ENCODE assay signal across 16 cellular contexts in the genomic region with DNA sequence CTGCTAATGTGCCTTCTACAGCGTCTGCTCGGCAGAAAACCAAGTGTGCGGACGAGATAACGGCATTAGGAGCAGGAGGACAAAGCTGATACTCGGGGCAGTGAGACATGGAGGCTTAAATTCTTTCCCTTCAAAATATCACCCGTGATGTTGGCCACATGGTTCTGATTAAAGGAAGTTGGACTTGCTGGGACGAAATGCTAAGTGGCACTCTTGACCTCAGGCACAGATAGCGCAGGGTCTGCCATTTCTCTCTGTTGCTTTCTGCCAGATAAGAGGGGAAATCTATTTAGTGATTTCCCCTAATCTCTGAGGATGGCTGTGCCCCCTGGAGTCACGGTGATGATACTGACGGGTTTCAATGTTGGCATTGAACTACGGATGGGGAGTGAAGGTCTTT.
DNase-seq lines count a peak whose midpoint lies in the region; ATAC-seq, FAIRE-seq and TF ChIP-seq lines count a peak whose summit lies in the region.
"Had no signal": no experiment of that assay in that cellular context is flagged by ENCODE, and none has a peak within 500 bp of the region (broad histone marks: within the 10 kb centered on the region; RNA-seq: fewer than 3 reads in every experiment).

No MANE protein-coding gene starts in this region.

- no peak overlapping the region for H3K27ac ChIP-seq in K562 (ENCODE audit: extremely low read depth, low read depth, low read length)
- H3K27ac ChIP-seq in mesendoderm (ENCODE audit: low read depth, low read length): no peak overlapping the region

- no peaks in the 10 kb centered on the region for H3K4me1 Mint-ChIP-seq in WTC11
- H3K4me1 Mint-ChIP-seq: B cell; CD4-positive, CD25-positive, alpha-beta regulatory T cell; CD8-positive, alpha-beta memory T cell had no signal

- H3K4me3 Mint-ChIP-seq in WTC11: no peak overlapping the region
- H3K4me3 Mint-ChIP-seq: B cell; CD4-positive, CD25-positive, alpha-beta regulatory T cell; CD8-positive, alpha-beta memory T cell had no signal

- H3K4ac ChIP-seq in mesendoderm (ENCODE audit: low read depth, low read length): no peak overlapping the region

- TF ChIP-seq CTCF in BE2C (IDR thresholded peaks at IDR 0.05; ENCODE audit: low read depth, low read length) (peak; percentile 54), K562 (IDR thresholded peaks at IDR 0.05 in 2 of 3, conservative IDR thresholded peaks at IDR 0.05 in 1 of 3; ENCODE audit: insufficient read depth in 2 of 3, low read depth in 1 of 3, low read length in 3 of 3) (no peak), WTC11 (IDR thresholded peaks at IDR 0.05) (no peak), D721Med (IDR thresholded peaks at IDR 0.05; ENCODE audit: insufficient read depth, missing control alignments) (no peak)

- no peak overlapping the region for H2AK5ac ChIP-seq in mesendoderm (ENCODE audit: low read length)

- no peak overlapping the region for H2AFZ ChIP-seq in K562 (ENCODE audit: low read depth, low read length)

- H2BK120ac ChIP-seq in mesendoderm (ENCODE audit: low read depth, low read length): no peak overlapping the region

- H3K9ac ChIP-seq in K562 (ENCODE audit: insufficient read depth in 1 of 2, low read depth in 2 of 2, low read length in 2 of 2): no peak overlapping the region
- H3K9ac ChIP-seq in mesendoderm (ENCODE audit: low read length): no peak overlapping the region

- peaks cover 48% of the 10 kb centered on the region for H3K4me1 ChIP-seq in BE2C
- no peaks in the 10 kb centered on the region for H3K4me1 ChIP-seq in K562 (replicated peaks in 1 of 2; ENCODE audit: control insufficient read depth in 2 of 2, insufficient read depth in 2 of 2, low read length in 2 of 2)
- no peaks in the 10 kb centered on the region for H3K4me1 ChIP-seq in mesendoderm (ENCODE audit: control insufficient read depth, low read depth, low read length)
- H3K4me1 ChIP-seq: HAP-1 had no signal

- FAIRE-seq in K562 (lab: Jason Lieb, UNC) (no peak), D721Med (lab: Jason Lieb, UNC) (no peak)
- FAIRE-seq: G401.6, GM12891, GM19239, HepG2 had no signal

- H3K27me3 Mint-ChIP-seq in WTC11 (ENCODE audit: low read depth): peaks cover 7% of the 10 kb centered on the region
- H3K27me3 Mint-ChIP-seq: B cell; CD4-positive, CD25-positive, alpha-beta regulatory T cell had no signal

- TF ChIP-seq EP300 in K562 (IDR thresholded peaks at IDR 0.05; ENCODE audit: low read length): no peak

- intact Hi-C loops in K562 (cut with micrococcal nuclease): no loop called here

- H3K36me3 ChIP-seq in BE2C (no peaks in the 10 kb centered on the region), K562 (ENCODE audit: control insufficient read depth, insufficient read depth, low read length) (no peaks in the 10 kb centered on the region), mesendoderm (ENCODE audit: control insufficient read depth, insufficient read depth, low read length) (no peaks in the 10 kb centered on the region)
- H3K36me3 ChIP-seq: HAP-1 had no signal

- no peak overlapping the region for H3K56ac ChIP-seq in mesendoderm (ENCODE audit: low read length)

- no peak for TF ChIP-seq POLR2A in K562 (conservative IDR thresholded peaks at IDR 0.05)

- H4K5ac ChIP-seq in mesendoderm (ENCODE audit: low read length): no peak overlapping the region

- H3K4me2 ChIP-seq in K562 (ENCODE audit: insufficient read depth, low read length): no peak overlapping the region
- no peak overlapping the region for H3K4me2 ChIP-seq in mesendoderm (ENCODE audit: low read length)

- H3K18ac ChIP-seq in mesendoderm (ENCODE audit: low read length): no peak overlapping the region

- peaks cover 34% of the 10 kb centered on the region for H3K36me3 Mint-ChIP-seq in WTC11
- H3K36me3 Mint-ChIP-seq: CD4-positive, CD25-positive, alpha-beta regulatory T cell; CD8-positive, alpha-beta memory T cell had no signal

- H4K20me1 ChIP-seq in K562 (replicated peaks; ENCODE audit: control insufficient read depth, insufficient read depth, low read length): no peaks in the 10 kb centered on the region

- H3K27ac Mint-ChIP-seq in WTC11: no peak overlapping the region
- H3K27ac Mint-ChIP-seq: B cell; CD4-positive, CD25-positive, alpha-beta regulatory T cell; CD8-positive, alpha-beta memory T cell had no signal

- no peak for ATAC-seq in K562
- no peak for ATAC-seq in WTC11
- ATAC-seq: HepG2 had no signal

- H3K27me3 ChIP-seq in BE2C (no peaks in the 10 kb centered on the region), K562 (ENCODE audit: control insufficient read depth in 2 of 2, insufficient read depth in 2 of 2, low read length in 2 of 2) (peaks cover 0 to 3% of the 10 kb centered on the region in 2 experiments; a peak in 1 of 5 replicates), mesendoderm (ENCODE audit: insufficient read depth, low read length, poor library complexity) (no peaks in the 10 kb centered on the region)

- in situ Hi-C loops in K562 (cut with MboI): loop anchor here (25.0 kb wide), 1 partner anchor 370 kb away; no protein-coding TSS in a partner anchor

- H3K9me3 ChIP-seq in BE2C: no peaks in the 10 kb centered on the region
- no peaks in the 10 kb centered on the region for H3K9me3 ChIP-seq in K562 (replicated peaks; ENCODE audit: control insufficient read depth, insufficient read depth, low read depth, low read length)
- H3K9me3 ChIP-seq: HAP-1 had no signal

- peaks cover 36% of the 10 kb centered on the region for H3K9me3 Mint-ChIP-seq in WTC11

- TF ChIP-seq RAD21 in K562 (CRISPR knock-in tag; conservative IDR thresholded peaks at IDR 0.05 in 1 of 2, IDR thresholded peaks at IDR 0.05 in 1 of 2): no peak

- 2% methylated on average over 12 of the region's 12 CpGs for WGBS in K562 (ENCODE audit: insufficient coverage, low coverage, missing lambda C conversion rate)
- WGBS in mesendoderm (ENCODE audit: extremely low coverage, insufficient coverage, low lambda C conversion rate): no CpG with 5 or more reads among the region's 12 CpGs

- no peak overlapping the region for H2BK15ac ChIP-seq in mesendoderm (replicated peaks; ENCODE audit: low read depth)

- H3K79me2 ChIP-seq in K562 (ENCODE audit: control insufficient read depth, insufficient read depth, low read length): no peaks in the 10 kb centered on the region
- H3K79me2 ChIP-seq in mesendoderm (ENCODE audit: control insufficient read depth, insufficient read depth, low read length): no peaks in the 10 kb centered on the region

- no peaks in the 10 kb centered on the region for H3K79me1 ChIP-seq in mesendoderm (ENCODE audit: low read length)

- CTCF ChIA-PET in K562 (lab: Yijun Ruan, JAX; ENCODE audit: low intra/inter-chr PET ratio): no interaction called here
- CTCF ChIA-PET in WTC11 (lab: Charles Lee): no interaction called here

- peak overlapping the region; percentile 25; the same call in 1 of the 2 replicates for H3K4me3 ChIP-seq in BE2C (ENCODE audit: low read depth, low read length)
- H3K4me3 ChIP-seq in K562: no peak overlapping the region
- H3K4me3 ChIP-seq in mesendoderm (ENCODE audit: low read length): no peak overlapping the region
- H3K4me3 ChIP-seq: HAP-1 had no signal

- DNase-seq in BE2C (peak; percentile 66), SK-N-DZ (ENCODE audit: low spot score) (peak; percentile 98), K562 (ENCODE audit: extremely low read depth in 1 of 4, low spot score in 3 of 4) (peak in 1 of 4 experiments; percentile 6), mesendoderm (peak; percentile 74), WTC11 (ENCODE audit: low spot score) (no peak), D721Med (ENCODE audit: insufficient read length, low spot score) (no peak)
- DNase-seq: C1 segment of cervical spinal cord; CD4-positive, CD25-positive, alpha-beta regulatory T cell; CD8-positive, alpha-beta memory T cell; COR-L47 had no signal

- H4K8ac ChIP-seq in mesendoderm (ENCODE audit: low read depth, low read length): no peak overlapping the region

- H3K23ac ChIP-seq in mesendoderm (ENCODE audit: low read length): no peak overlapping the region

- BruUV-seq in K562 (replicated peaks; lab: Mats Ljungman, UMichigan): no TSS peak

- H3K9me1 ChIP-seq in K562 (ENCODE audit: control insufficient read depth, insufficient read depth, low read length): no peaks in the 10 kb centered on the region

- POLR2A ChIA-PET in K562 (lab: Yijun Ruan, JAX): interaction anchor here (0.6 to 0.8 kb wide), 3 partner anchors 9 to 202 kb away, joined by 3 read pairs; no protein-coding TSS in a partner anchor
- POLR2A ChIA-PET in WTC11 (lab: Charles Lee): no interaction called here

- H2BK5ac ChIP-seq in mesendoderm (ENCODE audit: low read length): no peak overlapping the region

TF ChIP-seq in K562, 482 proteins besides CTCF, POLR2A, EP300 and RAD21 (continues in another document):
- TF ChIP-seq TCF3 (CRISPR knock-in tag; IDR thresholded peaks at IDR 0.05) (0 out of 2 replicates have a peak, but pooled peaks have one; percentile 16), ZKSCAN8 (CRISPR knock-in tag; IDR thresholded peaks at IDR 0.05) (no peak), CBFA2T3 (IDR thresholded peaks at IDR 0.05) (peak; percentile 61), ASH1L (IDR thresholded peaks at IDR 0.05; ENCODE audit: borderline replicate concordance, low read depth, partially characterized antibody) (no peak), ARID1B (IDR thresholded peaks at IDR 0.05) (peak; percentile 52; the same call in 1 of the 2 replicates), TAL1 (IDR thresholded peaks at IDR 0.05) (peak; percentile 65), TEAD4 (IDR thresholded peaks at IDR 0.05; ENCODE audit: low read length) (peak; percentile 32; the same call in 1 of the 2 replicates), TEAD4 (CRISPR knock-in tag; IDR thresholded peaks at IDR 0.05; ENCODE audit: borderline replicate concordance) (no peak)

TF ChIP-seq in WTC11, 78 proteins besides CTCF, POLR2A, EP300 and RAD21 (continues in another document):
- TF ChIP-seq, protein P1, sequence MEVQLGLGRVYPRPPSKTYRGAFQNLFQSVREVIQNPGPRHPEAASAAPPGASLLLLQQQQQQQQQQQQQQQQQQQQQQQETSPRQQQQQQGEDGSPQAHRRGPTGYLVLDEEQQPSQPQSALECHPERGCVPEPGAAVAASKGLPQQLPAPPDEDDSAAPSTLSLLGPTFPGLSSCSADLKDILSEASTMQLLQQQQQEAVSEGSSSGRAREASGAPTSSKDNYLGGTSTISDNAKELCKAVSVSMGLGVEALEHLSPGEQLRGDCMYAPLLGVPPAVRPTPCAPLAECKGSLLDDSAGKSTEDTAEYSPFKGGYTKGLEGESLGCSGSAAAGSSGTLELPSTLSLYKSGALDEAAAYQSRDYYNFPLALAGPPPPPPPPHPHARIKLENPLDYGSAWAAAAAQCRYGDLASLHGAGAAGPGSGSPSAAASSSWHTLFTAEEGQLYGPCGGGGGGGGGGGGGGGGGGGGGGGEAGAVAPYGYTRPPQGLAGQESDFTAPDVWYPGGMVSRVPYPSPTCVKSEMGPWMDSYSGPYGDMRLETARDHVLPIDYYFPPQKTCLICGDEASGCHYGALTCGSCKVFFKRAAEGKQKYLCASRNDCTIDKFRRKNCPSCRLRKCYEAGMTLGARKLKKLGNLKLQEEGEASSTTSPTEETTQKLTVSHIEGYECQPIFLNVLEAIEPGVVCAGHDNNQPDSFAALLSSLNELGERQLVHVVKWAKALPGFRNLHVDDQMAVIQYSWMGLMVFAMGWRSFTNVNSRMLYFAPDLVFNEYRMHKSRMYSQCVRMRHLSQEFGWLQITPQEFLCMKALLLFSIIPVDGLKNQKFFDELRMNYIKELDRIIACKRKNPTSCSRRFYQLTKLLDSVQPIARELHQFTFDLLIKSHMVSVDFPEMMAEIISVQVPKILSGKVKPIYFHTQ (CRISPR knock-in tag; IDR thresholded peaks at IDR 0.05): no peak

Comparison
In these comparisons a context has a peak if more than half of its experiments do, and no peak if none do; other contexts are left out.
1. DNase-seq: peak in BE2C (single experiment), SK-N-DZ (single experiment) and mesendoderm (single experiment); none in WTC11 (single experiment) and D721Med (single experiment).